Comparison of ENCODE assay signal across 1 cellular context in the genomic region with DNA sequence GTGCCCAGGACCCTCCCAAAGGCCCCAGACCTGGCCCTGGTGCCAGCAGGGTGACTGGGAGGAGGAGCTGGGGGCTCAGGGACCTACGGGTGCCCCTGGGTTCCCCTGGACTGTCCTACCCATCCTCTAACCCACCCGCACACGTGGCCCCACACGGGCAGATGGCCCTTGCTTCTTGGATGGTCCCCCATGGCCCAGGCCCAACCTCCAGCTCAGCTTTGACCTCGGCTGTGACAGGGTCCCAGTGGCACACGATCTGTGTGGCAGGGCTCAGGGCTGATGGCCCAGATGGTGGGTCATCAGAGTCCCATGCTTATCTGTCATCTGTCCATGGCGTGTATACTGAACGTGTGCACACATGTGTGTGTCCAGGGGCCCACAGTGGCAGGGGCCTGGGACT.
TF ChIP-seq lines count a peak whose summit lies in the region.

No MANE protein-coding gene starts in this region.

TF ChIP-seq in HepG2, 621 proteins besides CTCF, POLR2A, EP300 and RAD21:
- no peak for TF ChIP-seq USF2 (IDR thresholded peaks at IDR 0.05; ENCODE audit: low read depth, low read length)
- no peak for TF ChIP-seq USF2 (CRISPR knock-in tag; IDR thresholded peaks at IDR 0.05; ENCODE audit: borderline replicate concordance)
- 0 out of 2 replicates have a peak, but pooled peaks have one; percentile 28 for TF ChIP-seq ZNF296 (CRISPR knock-in tag; conservative IDR thresholded peaks at IDR 0.05)
- no peak for TF ChIP-seq ZNF7 (CRISPR knock-in tag; IDR thresholded peaks at IDR 0.05)
- TF ChIP-seq BATF2 (CRISPR knock-in tag; IDR thresholded peaks at IDR 0.05), result no peak
- TF ChIP-seq, protein P1, sequence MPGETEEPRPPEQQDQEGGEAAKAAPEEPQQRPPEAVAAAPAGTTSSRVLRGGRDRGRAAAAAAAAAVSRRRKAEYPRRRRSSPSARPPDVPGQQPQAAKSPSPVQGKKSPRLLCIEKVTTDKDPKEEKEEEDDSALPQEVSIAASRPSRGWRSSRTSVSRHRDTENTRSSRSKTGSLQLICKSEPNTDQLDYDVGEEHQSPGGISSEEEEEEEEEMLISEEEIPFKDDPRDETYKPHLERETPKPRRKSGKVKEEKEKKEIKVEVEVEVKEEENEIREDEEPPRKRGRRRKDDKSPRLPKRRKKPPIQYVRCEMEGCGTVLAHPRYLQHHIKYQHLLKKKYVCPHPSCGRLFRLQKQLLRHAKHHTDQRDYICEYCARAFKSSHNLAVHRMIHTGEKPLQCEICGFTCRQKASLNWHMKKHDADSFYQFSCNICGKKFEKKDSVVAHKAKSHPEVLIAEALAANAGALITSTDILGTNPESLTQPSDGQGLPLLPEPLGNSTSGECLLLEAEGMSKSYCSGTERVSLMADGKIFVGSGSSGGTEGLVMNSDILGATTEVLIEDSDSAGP (CRISPR knock-in tag; IDR thresholded peaks at IDR 0.05; ENCODE audit: borderline replicate concordance), result 0 out of 2 replicates have a peak, but pooled peaks have one; percentile 28
